ENCODE assay signal across 2 cellular contexts in the genomic region with DNA sequence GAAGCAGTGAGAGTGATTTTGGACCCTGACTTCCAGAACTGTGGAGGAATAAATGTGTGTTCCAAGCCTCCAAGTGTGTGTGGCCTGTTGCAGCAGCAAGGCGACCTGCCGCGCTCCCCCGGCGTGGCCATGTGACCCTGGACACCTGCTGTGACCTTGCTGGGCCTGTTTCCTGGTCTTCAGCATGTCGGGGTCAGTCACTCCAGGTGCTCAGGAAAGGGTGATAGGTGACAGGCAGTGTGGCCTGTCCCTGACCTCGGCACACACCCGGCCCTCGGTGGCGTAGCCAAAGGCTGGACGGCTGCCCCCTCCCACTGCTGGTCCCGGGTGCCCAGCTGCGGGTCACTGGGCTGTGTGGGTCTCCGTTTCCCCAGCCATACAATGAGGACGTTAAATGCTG.
TF ChIP-seq lines count a peak whose summit lies in the region.

No MANE protein-coding gene starts in this region.

TF ChIP-seq in HepG2, 621 proteins besides CTCF, POLR2A, EP300 and RAD21 (continues in another document):
- no peak for TF ChIP-seq SRY (CRISPR knock-in tag; IDR thresholded peaks at IDR 0.05)
- no peak for TF ChIP-seq JUND (CRISPR knock-in tag; IDR thresholded peaks at IDR 0.05)
- TF ChIP-seq, protein P1, sequence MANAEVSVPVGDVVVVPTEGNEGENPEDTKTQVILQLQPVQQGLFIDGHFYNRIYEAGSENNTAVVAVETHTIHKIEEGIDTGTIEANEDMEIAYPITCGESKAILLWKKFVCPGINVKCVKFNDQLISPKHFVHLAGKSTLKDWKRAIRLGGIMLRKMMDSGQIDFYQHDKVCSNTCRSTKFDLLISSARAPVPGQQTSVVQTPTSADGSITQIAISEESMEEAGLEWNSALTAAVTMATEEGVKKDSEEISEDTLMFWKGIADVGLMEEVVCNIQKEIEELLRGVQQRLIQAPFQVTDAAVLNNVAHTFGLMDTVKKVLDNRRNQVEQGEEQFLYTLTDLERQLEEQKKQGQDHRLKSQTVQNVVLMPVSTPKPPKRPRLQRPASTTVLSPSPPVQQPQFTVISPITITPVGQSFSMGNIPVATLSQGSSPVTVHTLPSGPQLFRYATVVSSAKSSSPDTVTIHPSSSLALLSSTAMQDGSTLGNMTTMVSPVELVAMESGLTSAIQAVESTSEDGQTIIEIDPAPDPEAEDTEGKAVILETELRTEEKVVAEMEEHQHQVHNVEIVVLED (CRISPR knock-in tag; IDR thresholded peaks at IDR 0.05; ENCODE audit: borderline replicate concordance): no peak
- TF ChIP-seq, protein P2, sequence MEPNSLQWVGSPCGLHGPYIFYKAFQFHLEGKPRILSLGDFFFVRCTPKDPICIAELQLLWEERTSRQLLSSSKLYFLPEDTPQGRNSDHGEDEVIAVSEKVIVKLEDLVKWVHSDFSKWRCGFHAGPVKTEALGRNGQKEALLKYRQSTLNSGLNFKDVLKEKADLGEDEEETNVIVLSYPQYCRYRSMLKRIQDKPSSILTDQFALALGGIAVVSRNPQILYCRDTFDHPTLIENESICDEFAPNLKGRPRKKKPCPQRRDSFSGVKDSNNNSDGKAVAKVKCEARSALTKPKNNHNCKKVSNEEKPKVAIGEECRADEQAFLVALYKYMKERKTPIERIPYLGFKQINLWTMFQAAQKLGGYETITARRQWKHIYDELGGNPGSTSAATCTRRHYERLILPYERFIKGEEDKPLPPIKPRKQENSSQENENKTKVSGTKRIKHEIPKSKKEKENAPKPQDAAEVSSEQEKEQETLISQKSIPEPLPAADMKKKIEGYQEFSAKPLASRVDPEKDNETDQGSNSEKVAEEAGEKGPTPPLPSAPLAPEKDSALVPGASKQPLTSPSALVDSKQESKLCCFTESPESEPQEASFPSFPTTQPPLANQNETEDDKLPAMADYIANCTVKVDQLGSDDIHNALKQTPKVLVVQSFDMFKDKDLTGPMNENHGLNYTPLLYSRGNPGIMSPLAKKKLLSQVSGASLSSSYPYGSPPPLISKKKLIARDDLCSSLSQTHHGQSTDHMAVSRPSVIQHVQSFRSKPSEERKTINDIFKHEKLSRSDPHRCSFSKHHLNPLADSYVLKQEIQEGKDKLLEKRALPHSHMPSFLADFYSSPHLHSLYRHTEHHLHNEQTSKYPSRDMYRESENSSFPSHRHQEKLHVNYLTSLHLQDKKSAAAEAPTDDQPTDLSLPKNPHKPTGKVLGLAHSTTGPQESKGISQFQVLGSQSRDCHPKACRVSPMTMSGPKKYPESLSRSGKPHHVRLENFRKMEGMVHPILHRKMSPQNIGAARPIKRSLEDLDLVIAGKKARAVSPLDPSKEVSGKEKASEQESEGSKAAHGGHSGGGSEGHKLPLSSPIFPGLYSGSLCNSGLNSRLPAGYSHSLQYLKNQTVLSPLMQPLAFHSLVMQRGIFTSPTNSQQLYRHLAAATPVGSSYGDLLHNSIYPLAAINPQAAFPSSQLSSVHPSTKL (CRISPR knock-in tag; IDR thresholded peaks at IDR 0.05): no peak
- no peak for TF ChIP-seq ZNF7 (CRISPR knock-in tag; IDR thresholded peaks at IDR 0.05)
- no peak for TF ChIP-seq TBX2 (CRISPR knock-in tag; IDR thresholded peaks at IDR 0.05; ENCODE audit: borderline replicate concordance)
- TF ChIP-seq, protein P3, sequence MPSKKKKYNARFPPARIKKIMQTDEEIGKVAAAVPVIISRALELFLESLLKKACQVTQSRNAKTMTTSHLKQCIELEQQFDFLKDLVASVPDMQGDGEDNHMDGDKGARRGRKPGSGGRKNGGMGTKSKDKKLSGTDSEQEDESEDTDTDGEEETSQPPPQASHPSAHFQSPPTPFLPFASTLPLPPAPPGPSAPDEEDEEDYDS (CRISPR knock-in tag; IDR thresholded peaks at IDR 0.05): no peak
- TF ChIP-seq, protein P4, sequence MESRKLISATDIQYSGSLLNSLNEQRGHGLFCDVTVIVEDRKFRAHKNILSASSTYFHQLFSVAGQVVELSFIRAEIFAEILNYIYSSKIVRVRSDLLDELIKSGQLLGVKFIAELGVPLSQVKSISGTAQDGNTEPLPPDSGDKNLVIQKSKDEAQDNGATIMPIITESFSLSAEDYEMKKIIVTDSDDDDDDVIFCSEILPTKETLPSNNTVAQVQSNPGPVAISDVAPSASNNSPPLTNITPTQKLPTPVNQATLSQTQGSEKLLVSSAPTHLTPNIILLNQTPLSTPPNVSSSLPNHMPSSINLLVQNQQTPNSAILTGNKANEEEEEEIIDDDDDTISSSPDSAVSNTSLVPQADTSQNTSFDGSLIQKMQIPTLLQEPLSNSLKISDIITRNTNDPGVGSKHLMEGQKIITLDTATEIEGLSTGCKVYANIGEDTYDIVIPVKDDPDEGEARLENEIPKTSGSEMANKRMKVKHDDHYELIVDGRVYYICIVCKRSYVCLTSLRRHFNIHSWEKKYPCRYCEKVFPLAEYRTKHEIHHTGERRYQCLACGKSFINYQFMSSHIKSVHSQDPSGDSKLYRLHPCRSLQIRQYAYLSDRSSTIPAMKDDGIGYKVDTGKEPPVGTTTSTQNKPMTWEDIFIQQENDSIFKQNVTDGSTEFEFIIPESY (CRISPR knock-in tag; IDR thresholded peaks at IDR 0.05): no peak
- no peak for TF ChIP-seq ZNF607 (CRISPR knock-in tag; IDR thresholded peaks at IDR 0.05; ENCODE audit: borderline replicate concordance)
- TF ChIP-seq, protein P5, sequence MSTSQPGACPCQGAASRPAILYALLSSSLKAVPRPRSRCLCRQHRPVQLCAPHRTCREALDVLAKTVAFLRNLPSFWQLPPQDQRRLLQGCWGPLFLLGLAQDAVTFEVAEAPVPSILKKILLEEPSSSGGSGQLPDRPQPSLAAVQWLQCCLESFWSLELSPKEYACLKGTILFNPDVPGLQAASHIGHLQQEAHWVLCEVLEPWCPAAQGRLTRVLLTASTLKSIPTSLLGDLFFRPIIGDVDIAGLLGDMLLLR (CRISPR knock-in tag; IDR thresholded peaks at IDR 0.05): no peak
- no peak for TF ChIP-seq TARDBP (CRISPR knock-in tag; IDR thresholded peaks at IDR 0.05)
- TF ChIP-seq, protein P6, sequence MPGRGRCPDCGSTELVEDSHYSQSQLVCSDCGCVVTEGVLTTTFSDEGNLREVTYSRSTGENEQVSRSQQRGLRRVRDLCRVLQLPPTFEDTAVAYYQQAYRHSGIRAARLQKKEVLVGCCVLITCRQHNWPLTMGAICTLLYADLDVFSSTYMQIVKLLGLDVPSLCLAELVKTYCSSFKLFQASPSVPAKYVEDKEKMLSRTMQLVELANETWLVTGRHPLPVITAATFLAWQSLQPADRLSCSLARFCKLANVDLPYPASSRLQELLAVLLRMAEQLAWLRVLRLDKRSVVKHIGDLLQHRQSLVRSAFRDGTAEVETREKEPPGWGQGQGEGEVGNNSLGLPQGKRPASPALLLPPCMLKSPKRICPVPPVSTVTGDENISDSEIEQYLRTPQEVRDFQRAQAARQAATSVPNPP (CRISPR knock-in tag; IDR thresholded peaks at IDR 0.05): no peak
- no peak for TF ChIP-seq ARNTL (CRISPR knock-in tag; IDR thresholded peaks at IDR 0.05)

TF ChIP-seq in K562, 482 proteins besides CTCF, POLR2A, EP300 and RAD21:
- TF ChIP-seq SIN3A (IDR thresholded peaks at IDR 0.05; ENCODE audit: borderline replicate concordance in 2 of 2, control insufficient read depth in 1 of 2, low read depth in 2 of 2, low read length in 2 of 2) (no peak), LEF1 (IDR thresholded peaks at IDR 0.05) (no peak)
- TF ChIP-seq, protein P7, sequence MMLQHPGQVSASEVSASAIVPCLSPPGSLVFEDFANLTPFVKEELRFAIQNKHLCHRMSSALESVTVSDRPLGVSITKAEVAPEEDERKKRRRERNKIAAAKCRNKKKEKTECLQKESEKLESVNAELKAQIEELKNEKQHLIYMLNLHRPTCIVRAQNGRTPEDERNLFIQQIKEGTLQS (IDR thresholded peaks at IDR 0.05): no peak
- TF ChIP-seq, protein P7 (CRISPR knock-in tag; conservative IDR thresholded peaks at IDR 0.05): no peak
- TF ChIP-seq, protein P8, sequence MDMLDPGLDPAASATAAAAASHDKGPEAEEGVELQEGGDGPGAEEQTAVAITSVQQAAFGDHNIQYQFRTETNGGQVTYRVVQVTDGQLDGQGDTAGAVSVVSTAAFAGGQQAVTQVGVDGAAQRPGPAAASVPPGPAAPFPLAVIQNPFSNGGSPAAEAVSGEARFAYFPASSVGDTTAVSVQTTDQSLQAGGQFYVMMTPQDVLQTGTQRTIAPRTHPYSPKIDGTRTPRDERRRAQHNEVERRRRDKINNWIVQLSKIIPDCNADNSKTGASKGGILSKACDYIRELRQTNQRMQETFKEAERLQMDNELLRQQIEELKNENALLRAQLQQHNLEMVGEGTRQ (CRISPR knock-in tag; IDR thresholded peaks at IDR 0.05): peak; percentile 28
- TF ChIP-seq, protein P9, sequence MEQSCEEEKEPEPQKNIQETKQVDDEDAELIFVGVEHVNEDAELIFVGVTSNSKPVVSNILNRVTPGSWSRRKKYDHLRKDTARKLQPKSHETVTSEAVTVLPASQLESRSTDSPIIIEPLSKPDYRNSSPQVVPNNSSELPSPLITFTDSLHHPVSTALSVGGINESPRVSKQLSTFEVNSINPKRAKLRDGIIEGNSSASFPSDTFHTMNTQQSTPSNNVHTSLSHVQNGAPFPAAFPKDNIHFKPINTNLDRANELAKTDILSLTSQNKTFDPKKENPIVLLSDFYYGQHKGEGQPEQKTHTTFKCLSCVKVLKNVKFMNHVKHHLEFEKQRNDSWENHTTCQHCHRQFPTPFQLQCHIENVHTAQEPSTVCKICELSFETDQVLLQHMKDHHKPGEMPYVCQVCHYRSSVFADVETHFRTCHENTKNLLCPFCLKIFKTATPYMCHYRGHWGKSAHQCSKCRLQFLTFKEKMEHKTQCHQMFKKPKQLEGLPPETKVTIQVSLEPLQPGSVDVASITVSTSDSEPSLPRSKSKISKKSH (CRISPR knock-in tag; IDR thresholded peaks at IDR 0.05): no peak
